15 cellular contexts compared by ENCODE assay signal in genomic region chr9:89924611-89925010, GRCh38.
"Had no signal": no experiment of that assay in that cellular context is flagged by ENCODE, and none has a peak within 500 bp of the region (broad histone marks: within the 10 kb centered on the region; RNA-seq: fewer than 3 reads in every experiment).

No MANE protein-coding gene starts in this region.

- DNase-seq: activated B cell treated with CpG ODN at 0.5 μM for 24 hours; activated gamma-delta T cell treated with Interleukin-2 at 50 U/mL for 16 hours; cortex of kidney; effector CD8-positive, alpha-beta T cell; heart left ventricle; left lung; mucosa of descending colon; natural killer cell; nucleus accumbens; thyroid gland had no signal

- H3K4me1 Mint-ChIP-seq: central memory CD8-positive, alpha-beta T cell had no signal

- H3K36me3 ChIP-seq: heart left ventricle, left lung, prostate gland, SJSA1, thyroid gland, vagina had no signal

- H3K27ac ChIP-seq: heart left ventricle, left lung, prostate gland, SJSA1, thyroid gland, vagina had no signal

- ATAC-seq: left lung, mucosa of descending colon, natural killer cell had no signal

- H3K4me1 ChIP-seq: SJSA1, vagina had no signal

- H3K9me3 Mint-ChIP-seq: activated B cell treated with CpG ODN at 0.5 μM for 24 hours; brain; central memory CD8-positive, alpha-beta T cell; natural killer cell had no signal

- H3K4me3 Mint-ChIP-seq: activated B cell treated with CpG ODN at 0.5 μM for 24 hours; brain; central memory CD8-positive, alpha-beta T cell; natural killer cell had no signal

- H3K9me3 ChIP-seq: heart left ventricle, left lung, mucosa of descending colon, prostate gland, SJSA1, thyroid gland, vagina had no signal

- H3K27me3 ChIP-seq: heart left ventricle, left lung, SJSA1, vagina had no signal

- H3K4me3 ChIP-seq: heart left ventricle, left lung, mucosa of descending colon, prostate gland, SJSA1, thyroid gland, vagina had no signal

- H3K27ac Mint-ChIP-seq: activated B cell treated with CpG ODN at 0.5 μM for 24 hours, brain, natural killer cell had no signal

- H3K36me3 Mint-ChIP-seq: brain, natural killer cell had no signal
